Comparison of ENCODE assay signal across 17 cellular contexts in genomic region chr3:71302604-71303003, GRCh38.
DNase-seq lines count a peak whose midpoint lies in the region; ATAC-seq and TF ChIP-seq lines count a peak whose summit lies in the region.
"Had no signal": no experiment of that assay in that cellular context is flagged by ENCODE, and none has a peak within 500 bp of the region (broad histone marks: within the 10 kb centered on the region; RNA-seq: fewer than 3 reads in every experiment).

No MANE protein-coding gene starts in this region.

- CTCF ChIA-PET in CD8-positive, alpha-beta T cell (lab: Charles Lee): no interaction called here

- peak overlapping the region; percentile 54 for H3K9ac ChIP-seq in NT2/D1 (ENCODE audit: insufficient read length, low read depth)
- H3K9ac ChIP-seq: parathyroid adenoma had no signal

- H3K4me3 ChIP-seq in CD8-positive, alpha-beta T cell (ENCODE audit: low read depth, low read length): peak overlapping the region; percentile 56
- H3K4me3 ChIP-seq in NT2/D1 (ENCODE audit: insufficient read length, low read depth): no peak overlapping the region

- TF ChIP-seq CTCF in CD8-positive, alpha-beta T cell (IDR thresholded peaks at IDR 0.05): no peak
- TF ChIP-seq CTCF in nephron progenitor cell (IDR thresholded peaks at IDR 0.05): no peak

- no peaks in the 10 kb centered on the region for H3K9me3 ChIP-seq in CD8-positive, alpha-beta T cell (ENCODE audit: low read length)
- no peaks in the 10 kb centered on the region for H3K9me3 ChIP-seq in NT2/D1 (ENCODE audit: insufficient read depth, low read length)
- H3K9me3 ChIP-seq: spleen had no signal

- peaks cover 64% of the 10 kb centered on the region for H3K4me1 ChIP-seq in CD8-positive, alpha-beta T cell (ENCODE audit: insufficient read depth, low read length)
- no peaks in the 10 kb centered on the region for H3K4me1 ChIP-seq in NT2/D1 (ENCODE audit: insufficient read depth, insufficient read length)
- H3K4me1 ChIP-seq: parathyroid adenoma had no signal

- peak overlapping the region; percentile 89 for H3K4me3 Mint-ChIP-seq in CD8-positive, alpha-beta T cell
- H3K4me3 Mint-ChIP-seq in central memory CD8-positive, alpha-beta T cell: peak overlapping the region; percentile 39
- H3K4me3 Mint-ChIP-seq in nephron progenitor cell: peak overlapping the region; percentile 11

- POLR2A ChIA-PET in CD8-positive, alpha-beta T cell (lab: Charles Lee): interaction anchor here (0.8 to 0.9 kb wide), 2 partner anchors 152 to 170 kb away, joined by 3 read pairs; no protein-coding TSS in a partner anchor

- no peak for ATAC-seq in CD8-positive, alpha-beta T cell
- ATAC-seq in central memory CD8-positive, alpha-beta T cell (replicated peaks; ENCODE audit: extremely low read depth, poor library complexity, severe bottlenecking): no peak
- no peak for ATAC-seq in GM18498 (IDR thresholded peaks at IDR 0.05; ENCODE audit: unreplicated experiment)
- ATAC-seq: HCT116, Right ventricle myocardium inferior had no signal

- H3K36me3 Mint-ChIP-seq in CD8-positive, alpha-beta T cell: peaks cover 39% of the 10 kb centered on the region
- H3K36me3 Mint-ChIP-seq in central memory CD8-positive, alpha-beta T cell (ENCODE audit: insufficient read depth): peaks cover 8% of the 10 kb centered on the region
- peaks cover 10% of the 10 kb centered on the region for H3K36me3 Mint-ChIP-seq in nephron progenitor cell (ENCODE audit: low read depth)

- H3K27ac Mint-ChIP-seq in CD8-positive, alpha-beta T cell: peak overlapping the region; percentile 96
- no peak overlapping the region for H3K27ac Mint-ChIP-seq in central memory CD8-positive, alpha-beta T cell (ENCODE audit: low read depth)
- H3K27ac Mint-ChIP-seq in nephron progenitor cell: no peak overlapping the region

- DNase-seq in CD8-positive, alpha-beta T cell: no peak
- DNase-seq in NT2/D1 (ENCODE audit: low read depth, low spot score) (no peak), nephron progenitor cell (no peak), NCI-H2029 treated with DMSO at 0.1 percent for 48 hours (lab: John Stamatoyannopoulos, UW) (no peak), COR-L47 (lab: John Stamatoyannopoulos, UW) (no peak)
- no peak for DNase-seq in central memory CD8-positive, alpha-beta T cell (ENCODE audit: low spot score in 2 of 2)
- DNase-seq: activated CD4-positive, alpha-beta T cell treated with anti-CD3 and anti-CD28 coated beads, Interleukin-2, amount 50 U/mL, for 1 hour; IMR-90; islet precursor cell; NCI-H1048; NCI-H82; spleen had no signal

- H3K36me3 ChIP-seq in CD8-positive, alpha-beta T cell (ENCODE audit: insufficient read depth, low read length): no peaks in the 10 kb centered on the region
- H3K36me3 ChIP-seq in NT2/D1 (ENCODE audit: insufficient read depth, insufficient read length, low read length): peaks cover 5% of the 10 kb centered on the region

- no peaks in the 10 kb centered on the region for H3K9me3 Mint-ChIP-seq in CD8-positive, alpha-beta T cell
- H3K9me3 Mint-ChIP-seq in central memory CD8-positive, alpha-beta T cell: no peaks in the 10 kb centered on the region
- no peaks in the 10 kb centered on the region for H3K9me3 Mint-ChIP-seq in nephron progenitor cell

- intact Hi-C loops in CD8-positive, alpha-beta T cell (cut with DNase I, micrococcal nuclease): loop anchor here (5.0 to 10.0 kb wide), 8 partner anchors 75 to 588 kb away; no protein-coding TSS in a partner anchor

- H3K4me1 Mint-ChIP-seq in CD8-positive, alpha-beta T cell (ENCODE audit: low read depth): peaks cover 80% of the 10 kb centered on the region
- H3K4me1 Mint-ChIP-seq in central memory CD8-positive, alpha-beta T cell: peaks cover 41% of the 10 kb centered on the region
- peaks cover 90% of the 10 kb centered on the region for H3K4me1 Mint-ChIP-seq in nephron progenitor cell

- peak overlapping the region; percentile 80 for H3K27ac ChIP-seq in CD8-positive, alpha-beta T cell (ENCODE audit: low read depth, low read length)
- H3K27ac ChIP-seq: C4-2B, parathyroid adenoma had no signal

- H3K27me3 ChIP-seq in CD8-positive, alpha-beta T cell (ENCODE audit: insufficient read depth, low read length): no peaks in the 10 kb centered on the region
- H3K27me3 ChIP-seq in NT2/D1 (ENCODE audit: insufficient read depth, insufficient read length): no peaks in the 10 kb centered on the region
- H3K27me3 ChIP-seq: spleen had no signal

- H3K27me3 Mint-ChIP-seq in CD8-positive, alpha-beta T cell (ENCODE audit: low read depth): no peaks in the 10 kb centered on the region
- H3K27me3 Mint-ChIP-seq in central memory CD8-positive, alpha-beta T cell: no peaks in the 10 kb centered on the region
- peaks cover 3% of the 10 kb centered on the region for H3K27me3 Mint-ChIP-seq in nephron progenitor cell (ENCODE audit: low read depth, poor library complexity)

Comparison
In these comparisons a context has a peak if more than half of its experiments do, and no peak if none do; other contexts are left out.
1. H3K4me3 Mint-ChIP-seq: peak in every context shown above with its lines; median percentile 89 in CD8-positive, alpha-beta T cell; 39 in central memory CD8-positive, alpha-beta T cell; 11 in nephron progenitor cell.